Comparison of ENCODE assay signal across 19 cellular contexts in genomic region chr16:50664270-50664669, GRCh38. TPM values are rescaled to one million over a fixed set of nuclear protein-coding genes. Genes with fewer than 3 reads are reported as not detected.
"Had no signal": no experiment of that assay in that cellular context is flagged by ENCODE, and none has a peak within 500 bp of the region (broad histone marks: within the 10 kb centered on the region; RNA-seq: fewer than 3 reads in every experiment).

No MANE protein-coding gene starts in this region.

- H3K27ac ChIP-seq: ovary, VCaP had no signal

- DNase-seq: activated CD4-positive, alpha-beta T cell treated with anti-CD3 and anti-CD28 coated beads for 36 hours; activated naive CD4-positive, alpha-beta T cell treated with Interleukin-2 at 50 U/mL for 16 hours; activated T-cell treated with anti-CD3 and anti-CD28 coated beads, Interleukin-2, amount 50 U/mL, for 72 hours; amniotic stem cell; central memory CD4-positive, alpha-beta T cell; cortex of kidney; effector CD8-positive, alpha-beta T cell; foreskin melanocyte; ovary; stomach had no signal

- H3K36me3 ChIP-seq: left ventricle myocardium inferior, ovary, stomach, thoracic aorta had no signal

- H3K27me3 ChIP-seq: body of pancreas, heart right ventricle, ovary, stomach had no signal

- H3K9me3 Mint-ChIP-seq: activated T-cell treated with anti-CD3 and anti-CD28 coated beads, Interleukin-2, amount 50 U/mL, for 72 hours had no signal

- ATAC-seq: activated CD4-positive, alpha-beta T cell treated with anti-CD3 and anti-CD28 coated beads for 36 hours; activated T-cell treated with anti-CD3 and anti-CD28 coated beads, Interleukin-2, amount 50 U/mL, for 72 hours; body of pancreas had no signal

- H3K9me3 ChIP-seq: left ventricle myocardium inferior, ovary, stomach, thoracic aorta had no signal

- H3K27me3 Mint-ChIP-seq: activated CD4-positive, alpha-beta T cell treated with anti-CD3 and anti-CD28 coated beads for 36 hours; memory B cell had no signal

- H3K4me3 ChIP-seq: body of pancreas had no signal

RNA-seq across cellular contexts. Expression of gene SNX20, which starts 16.8 kb away (rescaled TPM):
- total RNA-seq: renal cortical epithelial cell had no signal
- polyA plus RNA-seq: keratinocyte, neural cell had no signal

RNA-seq across cellular contexts. Expression of gene NOD2, which starts 29.1 kb away (rescaled TPM):
- polyA plus RNA-seq: neural cell had no signal
